1 cellular context compared by ENCODE assay signal in the genomic region with DNA sequence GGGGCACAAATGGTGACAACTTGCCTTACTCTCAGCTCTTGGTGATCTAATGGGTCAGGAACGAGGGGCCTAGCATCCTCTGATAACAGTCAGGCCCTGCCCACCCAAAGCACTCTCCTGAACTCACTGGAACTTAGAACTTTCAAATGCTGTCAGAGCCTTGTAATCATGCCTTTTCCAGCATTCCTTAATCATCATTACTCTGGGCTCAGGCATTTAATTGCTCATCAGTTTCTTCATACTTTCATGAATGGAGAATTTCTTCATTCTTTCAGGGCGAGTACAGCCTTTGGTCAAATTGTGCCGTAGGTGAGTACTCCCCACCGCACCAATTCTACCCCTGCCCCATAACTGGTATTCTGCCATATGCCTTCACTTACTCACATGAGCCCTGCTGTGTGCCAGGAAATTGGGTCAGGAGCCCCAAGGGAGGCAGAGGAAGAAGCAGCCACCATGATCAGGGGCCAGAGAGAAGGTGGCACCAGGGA.
TF ChIP-seq lines count a peak whose summit lies in the region.

No MANE protein-coding gene starts in this region.

TF ChIP-seq in HepG2, 621 proteins besides CTCF, POLR2A, EP300 and RAD21:
- TF ChIP-seq MED8 (CRISPR knock-in tag; IDR thresholded peaks at IDR 0.05; ENCODE audit: insufficient replicate concordance) (no peak), SRF (IDR thresholded peaks at IDR 0.05; ENCODE audit: low read depth, low read length) (no peak), FOSL2 (CRISPR knock-in tag; IDR thresholded peaks at IDR 0.05) (0 out of 2 replicates have a peak, but pooled peaks have one; percentile 16), ZNF263 (CRISPR knock-in tag; IDR thresholded peaks at IDR 0.05) (0 out of 2 replicates have a peak, but pooled peaks have one; percentile 19)
TF ChIP-seq in HepG2: peak in this region for 2.
